Comparison of ENCODE assay signal across 23 cellular contexts in genomic region chr2:174233771-174234275, GRCh38. TPM values are rescaled to one million over a fixed set of nuclear protein-coding genes. Genes with fewer than 3 reads are reported as not detected.
DNase-seq lines count a peak whose midpoint lies in the region; ATAC-seq, FAIRE-seq and TF ChIP-seq lines count a peak whose summit lies in the region.
"Had no signal": no experiment of that assay in that cellular context is flagged by ENCODE, and none has a peak within 500 bp of the region (broad histone marks: within the 10 kb centered on the region; RNA-seq: fewer than 3 reads in every experiment).

No MANE protein-coding gene starts in this region.

- H3K27ac ChIP-seq in DND-41 (ENCODE audit: low read length) (no peak overlapping the region), IMR-90 (ENCODE audit: insufficient read depth, low read length) (no peak overlapping the region), GM12878 (ENCODE audit: control insufficient read depth, insufficient read depth) (no peak overlapping the region), ovary (no peak overlapping the region)
- H3K27ac ChIP-seq: GM23248, SJSA1 had no signal

- H3K36me3 ChIP-seq in DND-41 (ENCODE audit: insufficient read depth, low read length) (peaks cover 25% of the 10 kb centered on the region), IMR-90 (ENCODE audit: control insufficient read depth, insufficient read depth, low read length) (no peaks in the 10 kb centered on the region; the same call in 1 of the 2 replicates), GM12878 (ENCODE audit: control insufficient read depth in 2 of 2, insufficient read depth in 2 of 2, low read length in 1 of 2) (peaks cover 0 to 11% of the 10 kb centered on the region in 2 experiments; a peak in 1 of 4 replicates), ovary (no peaks in the 10 kb centered on the region)

- H3K4me3 ChIP-seq in DND-41 (ENCODE audit: low read depth in 1 of 2, low read length in 2 of 2) (no peak overlapping the region), IMR-90 (ENCODE audit: insufficient read depth, low read depth, low read length) (no peak overlapping the region), GM12878 (no peak overlapping the region), ovary (no peak overlapping the region)
- H3K4me3 ChIP-seq: A549, GM23248, HAP-1, MG63, SJSA1 had no signal

- no peak for TF ChIP-seq CTCF in DND-41 (IDR thresholded peaks at IDR 0.05; ENCODE audit: borderline replicate concordance, extremely low read depth, low read length, poor library complexity, severe bottlenecking)
- no peak for TF ChIP-seq CTCF in IMR-90 (conservative IDR thresholded peaks at IDR 0.05; ENCODE audit: low read depth, low read length)
- no peak for TF ChIP-seq CTCF in GM12878 (IDR thresholded peaks at IDR 0.05 in 2 of 3, conservative IDR thresholded peaks at IDR 0.05 in 1 of 3; ENCODE audit: control insufficient read depth in 2 of 3, extremely low read depth in 1 of 3, insufficient read depth in 1 of 3, low read depth in 3 of 3, low read length in 3 of 3)
- TF ChIP-seq CTCF in ovary (IDR thresholded peaks at IDR 0.05) = no peak

- H2AK9ac ChIP-seq in IMR-90 (replicated peaks; ENCODE audit: low read depth, low read length, poor library complexity) = no peak overlapping the region

- RAD21 ChIA-PET in GM12878 (lab: Charles Lee; ENCODE audit: unreplicated experiment) = no interaction called here

- H3K36me3 Mint-ChIP-seq in activated CD4-positive, alpha-beta memory T cell treated with anti-CD3 and anti-CD28 coated beads for 36 hours = peaks cover 12% of the 10 kb centered on the region
- peaks cover 26% of the 10 kb centered on the region for H3K36me3 Mint-ChIP-seq in activated CD4-positive, alpha-beta memory T cell treated with anti-CD3 and anti-CD28 coated beads, Interleukin-2, amount 10 ng/mL, durations not matched to agents 7 days and 5 days (ENCODE audit: low read depth)

- ATAC-seq in DND-41 (ENCODE audit: insufficient read depth, low read depth) (peak; percentile 47; the same call in 2 of the 3 replicates), IMR-90 (ENCODE audit: low read depth) (no peak), GM12878 (peak; percentile 36; the same call in 1 of the 3 replicates)
- ATAC-seq: Right ventricle myocardium inferior had no signal

- peaks cover 34 to 48% of the 10 kb centered on the region in 2 experiments for H3K79me1 ChIP-seq in IMR-90 (ENCODE audit: low read depth in 1 of 2, low read length in 2 of 2)

- no peak for FAIRE-seq in GM12878 (lab: Jason Lieb, UNC)
- FAIRE-seq in urothelium cell line (lab: Jason Lieb, UNC) = no peak
- FAIRE-seq: A549 had no signal

- dilution Hi-C loops in IMR-90 (cut with HindIII; ENCODE audit: low sequenced_read_pairs, unreplicated experiment) = no loop called here

- TF ChIP-seq POLR2A in IMR-90 (IDR thresholded peaks at IDR 0.05; ENCODE audit: low read depth, low read length) (no peak), GM12878 (IDR thresholded peaks at IDR 0.05; ENCODE audit: low read depth, low read length) (no peak), ovary (IDR thresholded peaks at IDR 0.05) (no peak)

- H3K23ac ChIP-seq in IMR-90 (ENCODE audit: low read depth, low read length) = no peak overlapping the region

- H3K4me1 Mint-ChIP-seq in activated CD4-positive, alpha-beta memory T cell treated with anti-CD3 and anti-CD28 coated beads for 36 hours (ENCODE audit: low read depth) = peaks cover 23% of the 10 kb centered on the region
- peaks cover 7% of the 10 kb centered on the region for H3K4me1 Mint-ChIP-seq in activated CD4-positive, alpha-beta memory T cell treated with anti-CD3 and anti-CD28 coated beads, Interleukin-2, amount 10 ng/mL, durations not matched to agents 7 days and 5 days

- H3K9me1 ChIP-seq in IMR-90 (ENCODE audit: insufficient read depth, low read length) = peaks cover 3% of the 10 kb centered on the region; the same call in 1 of the 2 replicates

- TF ChIP-seq RAD21 in IMR-90 (IDR thresholded peaks at IDR 0.05; ENCODE audit: low read length) = no peak
- no peak for TF ChIP-seq RAD21 in GM12878 (IDR thresholded peaks at IDR 0.05; ENCODE audit: insufficient read depth, low read depth, low read length)

- H2BK15ac ChIP-seq in IMR-90 (ENCODE audit: low read depth, low read length) = no peak overlapping the region

- TF ChIP-seq EP300 in GM12878 (IDR thresholded peaks at IDR 0.05; ENCODE audit: borderline replicate concordance in 1 of 2, control insufficient read depth in 1 of 2, low read depth in 2 of 2, low read length in 2 of 2) (no peak), ovary (IDR thresholded peaks at IDR 0.05) (no peak)

- in situ Hi-C loops in IMR-90 (cut with MboI; ENCODE audit: low sequenced_read_pairs) (no loop called here), GM12878 (cut with MboI) (no loop called here)

- no peak overlapping the region for H2BK5ac ChIP-seq in IMR-90 (ENCODE audit: low read depth, low read length, poor library complexity, severe bottlenecking)

- BruUV-seq in IMR-90 (replicated peaks; lab: Mats Ljungman, UMichigan) = no TSS peak
- no TSS peak for BruUV-seq in GM12878 (replicated peaks; lab: Mats Ljungman, UMichigan)

- no peak overlapping the region for H3K18ac ChIP-seq in IMR-90 (ENCODE audit: low read depth, low read length)

- H3K27me3 ChIP-seq in DND-41 (ENCODE audit: insufficient read depth, low read length, poor library complexity) = no peaks in the 10 kb centered on the region
- H3K27me3 ChIP-seq in IMR-90 (ENCODE audit: control insufficient read depth, insufficient read depth, low read length) = no peaks in the 10 kb centered on the region
- no peaks in the 10 kb centered on the region for H3K27me3 ChIP-seq in GM12878 (replicated peaks in 1 of 2; ENCODE audit: control insufficient read depth in 2 of 2, insufficient read depth in 2 of 2, low read length in 1 of 2)
- no peaks in the 10 kb centered on the region for H3K27me3 ChIP-seq in ovary
- H3K27me3 ChIP-seq: MG63, SJSA1 had no signal

- no peak overlapping the region for H2AFZ ChIP-seq in DND-41 (ENCODE audit: low read depth, low read length)
- H2AFZ ChIP-seq in IMR-90 (replicated peaks; ENCODE audit: low read length, poor library complexity) = no peak overlapping the region
- H2AFZ ChIP-seq in GM12878 (ENCODE audit: control insufficient read depth, low read depth, low read length) = no peak overlapping the region
- H2AFZ ChIP-seq: GM23248 had no signal

- H3K79me2 ChIP-seq in DND-41 (ENCODE audit: insufficient read depth, low read length) (peaks cover 99% of the 10 kb centered on the region), GM12878 (ENCODE audit: control insufficient read depth, insufficient read depth, low read length) (peaks cover 82% of the 10 kb centered on the region)

- 0 out of 2 replicates have a peak overlapping the region, but pooled peaks have one; percentile 21 for H3K14ac ChIP-seq in IMR-90 (replicated peaks; ENCODE audit: low read depth, low read length)

- no peak overlapping the region for H3K4ac ChIP-seq in IMR-90 (ENCODE audit: low read depth, low read length)

- POLR2A ChIA-PET in activated CD4-positive, alpha-beta memory T cell treated with anti-CD3 and anti-CD28 coated beads for 36 hours (lab: Charles Lee) = no interaction called here
- POLR2A ChIA-PET in activated CD4-positive, alpha-beta memory T cell treated with anti-CD3 and anti-CD28 coated beads, Interleukin-2, amount 10 ng/mL, durations not matched to agents 7 days and 5 days (lab: Charles Lee) = no interaction called here
- POLR2A ChIA-PET in IMR-90 (lab: Charles Lee; ENCODE audit: unreplicated experiment) = no interaction called here
- POLR2A ChIA-PET in GM12878 (lab: Charles Lee) = interaction anchor here (0.7 to 4.0 kb wide), 2 partner anchors 12 to 15 kb away, joined by 3 to 19 read pairs; partner anchors contain the start of gene OLA1

- H3K56ac ChIP-seq in IMR-90 (ENCODE audit: extremely low read depth, insufficient read depth, low read length) = no peak overlapping the region

- CTCF ChIA-PET in activated CD4-positive, alpha-beta memory T cell treated with anti-CD3 and anti-CD28 coated beads for 36 hours (lab: Charles Lee) = no interaction called here
- CTCF ChIA-PET in activated CD4-positive, alpha-beta memory T cell treated with anti-CD3 and anti-CD28 coated beads, Interleukin-2, amount 10 ng/mL, durations not matched to agents 7 days and 5 days (lab: Charles Lee) = no interaction called here
- CTCF ChIA-PET in IMR-90 (lab: Yijun Ruan, JAX) = no interaction called here
- CTCF ChIA-PET in GM12878 (lab: Yijun Ruan, JAX) = interaction anchor here (1.2 kb wide), 1 partner anchor 11 kb away, joined by 3 read pairs; no protein-coding TSS in a partner anchor

- H3K4me1 ChIP-seq in DND-41 (ENCODE audit: insufficient read depth, low read length) (0 out of 2 replicates have a peak, but pooled peaks cover 3% of the 10 kb centered on the region), IMR-90 (ENCODE audit: control insufficient read depth, insufficient read depth, low read length) (no peaks in the 10 kb centered on the region), GM12878 (ENCODE audit: control insufficient read depth, insufficient read depth, low read length) (no peaks in the 10 kb centered on the region), ovary (ENCODE audit: insufficient read depth) (peaks cover 1% of the 10 kb centered on the region)

- no peak for DNase-seq in activated CD4-positive, alpha-beta memory T cell treated with anti-CD3 and anti-CD28 coated beads for 36 hours
- no peak for DNase-seq in activated CD4-positive, alpha-beta memory T cell treated with anti-CD3 and anti-CD28 coated beads, Interleukin-2, amount 10 ng/mL, durations not matched to agents 7 days and 5 days
- DNase-seq in DND-41 = no peak
- no peak for DNase-seq in IMR-90
- no peak for DNase-seq in GM12878 (ENCODE audit: low read depth, low spot score)
- DNase-seq in urothelium cell line (ENCODE audit: low spot score) = no peak
- DNase-seq in occipital lobe (lab: John Stamatoyannopoulos, UW) = no peak
- no peak for DNase-seq in ovary
- DNase-seq: Karpas-422; NCI-H1105; NCI-H2029 treated with DMSO at 0.1 percent for 48 hours; NCI-H345; NCI-H774; NK-92 treated with Interleukin-12 subunit alpha and Interleukin-12 subunit beta, amount 100 ng/mL, for 24 hours had no signal

- H3K9me3 ChIP-seq in DND-41 (ENCODE audit: insufficient read depth, low read length, severe bottlenecking) (no peaks in the 10 kb centered on the region), IMR-90 (ENCODE audit: control insufficient read depth, insufficient read depth, low read length) (no peaks in the 10 kb centered on the region), GM12878 (replicated peaks; ENCODE audit: control insufficient read depth, insufficient read depth, low read length) (no peaks in the 10 kb centered on the region; the same call in 2 of the 3 replicates), ovary (no peaks in the 10 kb centered on the region)
- H3K9me3 ChIP-seq: A549, HAP-1, MG63, SJSA1 had no signal

- H4K20me1 ChIP-seq in DND-41 (ENCODE audit: insufficient read depth, low read length) = peaks cover 54% of the 10 kb centered on the region; the same call in 1 of the 2 replicates
- peaks cover 11% of the 10 kb centered on the region for H4K20me1 ChIP-seq in IMR-90 (ENCODE audit: insufficient read depth, low read length)
- H4K20me1 ChIP-seq in GM12878 (ENCODE audit: control insufficient read depth, insufficient read depth) = no peaks in the 10 kb centered on the region

- no peak overlapping the region for H2BK120ac ChIP-seq in IMR-90 (ENCODE audit: low read depth, low read length)

- no peaks in the 10 kb centered on the region for H3K27me3 Mint-ChIP-seq in activated CD4-positive, alpha-beta memory T cell treated with anti-CD3 and anti-CD28 coated beads for 36 hours
- H3K27me3 Mint-ChIP-seq in activated CD4-positive, alpha-beta memory T cell treated with anti-CD3 and anti-CD28 coated beads, Interleukin-2, amount 10 ng/mL, durations not matched to agents 7 days and 5 days = no peaks in the 10 kb centered on the region
- H3K27me3 Mint-ChIP-seq: B cell, IgD-negative memory B cell had no signal

- intact Hi-C loops in activated CD4-positive, alpha-beta memory T cell treated with anti-CD3 and anti-CD28 coated beads for 36 hours (cut with micrococcal nuclease) = no loop called here
- intact Hi-C loops in IMR-90 (cut with micrococcal nuclease) = no loop called here
- intact Hi-C loops in GM12878 (cut with micrococcal nuclease; ENCODE audit: unreplicated experiment) = no loop called here
- intact Hi-C loops in ovary (cut with DNase I) = no loop called here

- no peaks in the 10 kb centered on the region for H3K9me3 Mint-ChIP-seq in activated CD4-positive, alpha-beta memory T cell treated with anti-CD3 and anti-CD28 coated beads for 36 hours
- H3K9me3 Mint-ChIP-seq in activated CD4-positive, alpha-beta memory T cell treated with anti-CD3 and anti-CD28 coated beads, Interleukin-2, amount 10 ng/mL, durations not matched to agents 7 days and 5 days = no peaks in the 10 kb centered on the region
- H3K9me3 Mint-ChIP-seq: CD14-positive monocyte, IgD-negative memory B cell had no signal

- H2BK20ac ChIP-seq in IMR-90 (ENCODE audit: low read depth, low read length) = no peak overlapping the region

- no peak overlapping the region for H4K91ac ChIP-seq in IMR-90 (ENCODE audit: insufficient read depth, low read depth, low read length)

- no peak overlapping the region for H4K8ac ChIP-seq in IMR-90 (ENCODE audit: low read depth in 2 of 2, low read length in 2 of 2)

- H2AK5ac ChIP-seq in IMR-90 (ENCODE audit: low read depth, low read length) = no peak overlapping the region

- H3K4me3 Mint-ChIP-seq in activated CD4-positive, alpha-beta memory T cell treated with anti-CD3 and anti-CD28 coated beads for 36 hours = no peak overlapping the region
- H3K4me3 Mint-ChIP-seq in activated CD4-positive, alpha-beta memory T cell treated with anti-CD3 and anti-CD28 coated beads, Interleukin-2, amount 10 ng/mL, durations not matched to agents 7 days and 5 days = no peak overlapping the region
- H3K4me3 Mint-ChIP-seq: B cell, CD14-positive monocyte had no signal

- H3K27ac Mint-ChIP-seq in activated CD4-positive, alpha-beta memory T cell treated with anti-CD3 and anti-CD28 coated beads for 36 hours = peak overlapping the region; percentile 54
- H3K27ac Mint-ChIP-seq in activated CD4-positive, alpha-beta memory T cell treated with anti-CD3 and anti-CD28 coated beads, Interleukin-2, amount 10 ng/mL, durations not matched to agents 7 days and 5 days = no peak overlapping the region
- H3K27ac Mint-ChIP-seq: B cell, IgD-negative memory B cell had no signal

- SMC1A ChIA-PET in GM12878 (lab: Charles Lee; ENCODE audit: uncharacterized antibody, unreplicated experiment) = interaction anchor here (0.9 to 1.6 kb wide), 4 partner anchors 10 to 15 kb away, joined by 3 to 4 read pairs (median 4); partner anchors contain the start of gene OLA1

- H3K9ac ChIP-seq in DND-41 (ENCODE audit: low read depth, low read length) (no peak overlapping the region), IMR-90 (ENCODE audit: low read depth, low read length) (no peak overlapping the region), GM12878 (ENCODE audit: control insufficient read depth, insufficient read depth, low read length) (no peak overlapping the region)
- H3K9ac ChIP-seq: GM23248 had no signal

- no peak overlapping the region for H4K5ac ChIP-seq in IMR-90 (ENCODE audit: low read depth, low read length)

- no CpG with 5 or more reads among the region's 1 CpG for WGBS in IMR-90 (ENCODE audit: extremely low coverage in 2 of 2, insufficient read length in 1 of 2), 2 experiments
- WGBS in GM12878 (ENCODE audit: insufficient coverage, insufficient replicate concordance, low lambda C conversion rate, missing lambda C conversion rate) = 86% methylated on average over 1 of the region's 1 CpG
- 85 to 93% (median 88%) methylated on average over 1 of the region's 1 CpG for WGBS in ovary, 3 donors

- H3K4me2 ChIP-seq in DND-41 (ENCODE audit: insufficient read depth, low read length) (no peak overlapping the region), IMR-90 (ENCODE audit: low read depth, low read length) (no peak overlapping the region), GM12878 (ENCODE audit: control insufficient read depth, insufficient read depth) (no peak overlapping the region)

RNA-seq across cellular contexts. Expression of gene OLA1, which starts 14.5 kb away (rescaled TPM):
- 100 to 1,000 TPM; 111 to 117 TPM for total RNA-seq in activated CD4-positive, alpha-beta memory T cell treated with anti-CD3 and anti-CD28 coated beads for 36 hours
- total RNA-seq in activated CD4-positive, alpha-beta memory T cell treated with anti-CD3 and anti-CD28 coated beads, Interleukin-2, amount 10 ng/mL, durations not matched to agents 7 days and 5 days = 10 to 100 TPM; 63.5 to 64.6 TPM
- total RNA-seq in IMR-90 (2012; rRNA removed) (54.7 and 118 TPM in 2 replicates), GM12878 (2014; rRNA removed) (107 and 132 TPM in 2 replicates), GM12878 (2014; rRNA removed; fragmentation: Illumina TruSeq; extraction: Trizol) (147 and 154 TPM in 2 replicates), GM12878 (2021) (123 and 124 TPM in 2 replicates), occipital lobe (92.8 TPM), ovary (10 to 100 TPM; 25.6 to 54.3 (median 44.4) TPM)
- polyA plus RNA-seq in IMR-90 (2012; rRNA removed) (56.2 and 71.2 TPM in 2 replicates), GM12878 (2011; rRNA removed) (139 and 259 TPM in 2 replicates), GM12878 (2014; fragmentation: Illumina TruSeq; extraction: Trizol) (210 and 243 TPM in 2 replicates), GM12878 (2014; fragmentation: Nextera tagmentation; extraction: Ambion mirVana) (100 to 1,000 TPM; 131 to 141 TPM), GM12878 (2014; rRNA removed) (144 and 146 TPM in 2 replicates), GM12878 (2016; fragmentation: Nextera tagmentation; extraction: Ambion mirVana) (100 to 1,000 TPM; 218 to 238 TPM), ovary (100 to 1,000 TPM in 1 of 2 donors, 10 to 100 TPM in 1; 46.1 to 127 TPM)
- polyA plus RNA-seq in IMR-90 (2012; cell fraction: cytosol; rRNA removed) = 4.4 and 10.0 TPM in 2 replicates
- 1.4 and 28.2 TPM in 2 replicates for polyA plus RNA-seq in IMR-90 (2012; cell fraction: nucleus; rRNA removed; ENCODE audit: low replicate concordance)
- 50.7 and 67.3 TPM in 2 replicates for total RNA-seq in GM12878 (2013; cell fraction: nucleolus; rRNA removed)
- 104 TPM for polyA plus RNA-seq in GM12878 (2011; ENCODE audit: low read depth)
- 38.0 and 47.8 TPM in 2 replicates for polyA plus RNA-seq in GM12878 (2011; cell fraction: cytosol; rRNA removed)
- polyA plus RNA-seq in GM12878 (2011; cell fraction: nucleus; rRNA removed) = 43.6 and 51.7 TPM in 2 replicates
- polyA plus RNA-seq in GM12878 (2012) = 114 and 147 TPM in 2 replicates
- polyA minus RNA-seq in GM12878 (2011; rRNA and poly(A)+ RNA removed) = 66.6 and 109 TPM in 2 replicates
- 28.3 and 33.8 TPM in 2 replicates for polyA minus RNA-seq in GM12878 (2011; cell fraction: cytosol; rRNA and poly(A)+ RNA removed)
- 28.3 and 44.6 TPM in 2 replicates for polyA minus RNA-seq in GM12878 (2011; cell fraction: nucleus; rRNA and poly(A)+ RNA removed)
